ENCODE assay signal across 27 cellular contexts in the genomic region with DNA sequence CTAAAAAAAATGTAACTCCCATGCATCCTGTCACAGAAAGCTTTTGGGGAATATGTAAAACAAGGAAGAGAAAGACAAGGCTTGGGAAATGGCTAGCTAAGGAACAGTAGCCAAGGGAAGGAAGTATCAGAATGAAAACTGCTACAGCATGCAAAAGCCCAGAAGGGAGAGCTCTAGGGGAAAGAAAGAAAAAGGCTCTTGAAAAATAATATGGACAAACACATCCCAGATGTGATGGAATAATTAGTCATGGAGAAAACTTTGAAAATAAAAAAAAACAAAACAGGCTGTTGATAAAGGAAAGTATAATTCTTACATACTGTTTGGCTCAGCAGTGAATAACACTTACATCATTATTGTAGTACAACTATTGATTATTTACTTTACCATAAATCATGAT. TPM values are rescaled to one million over a fixed set of nuclear protein-coding genes. Genes with fewer than 3 reads are reported as not detected.
DNase-seq lines count a peak whose midpoint lies in the region; ATAC-seq and TF ChIP-seq lines count a peak whose summit lies in the region.
"Had no signal": no experiment of that assay in that cellular context is flagged by ENCODE, and none has a peak within 500 bp of the region (broad histone marks: within the 10 kb centered on the region; RNA-seq: fewer than 3 reads in every experiment).

No MANE protein-coding gene starts in this region.

- H4K20me1 ChIP-seq in GM23248 (ENCODE audit: insufficient read depth) (no peaks in the 10 kb centered on the region), MM.1S (ENCODE audit: insufficient read depth, low read length) (no peaks in the 10 kb centered on the region)

- H3K4me3 Mint-ChIP-seq in immature natural killer cell = no peak overlapping the region
- H3K4me3 Mint-ChIP-seq: activated CD8-positive, alpha-beta T cell treated with anti-CD3 and anti-CD28 coated beads for 36 hours; central memory CD8-positive, alpha-beta T cell; natural killer cell; stimulated activated naive CD8-positive, alpha-beta T cell treated with anti-CD3 and anti-CD28 coated beads, Interleukin-15, amount 100 ng/mL, for 72 hours had no signal

- H3K27ac ChIP-seq in GM23248 (no peak overlapping the region), brain microvascular endothelial cell (no peak overlapping the region), MM.1S (ENCODE audit: low read length) (no peak overlapping the region)
- H3K27ac ChIP-seq: A549, heart right ventricle, left lung, ovary, transverse colon had no signal

- in situ Hi-C loops in GM23248 (cut with MboI) (no loop called here), brain microvascular endothelial cell (cut with HindIII; ENCODE audit: low pct_ligation_motif_present, low sequenced_read_pairs) (no loop called here)

- no peak overlapping the region for H3K9ac ChIP-seq in GM23248
- no peak overlapping the region for H3K9ac ChIP-seq in MM.1S (ENCODE audit: low read length)

- H3K4me1 ChIP-seq in GM23248 (ENCODE audit: insufficient read depth) (peaks cover 9% of the 10 kb centered on the region; the same call in 1 of the 2 replicates), MM.1S (ENCODE audit: low read length) (no peaks in the 10 kb centered on the region)
- H3K4me1 ChIP-seq: A549, heart right ventricle, left lung, transverse colon had no signal

- H3K9me2 ChIP-seq in GM23248 (ENCODE audit: insufficient read depth) (no peaks in the 10 kb centered on the region), MM.1S (replicated peaks; ENCODE audit: insufficient read depth, low read length) (no peaks in the 10 kb centered on the region)

- H2AFZ ChIP-seq in GM23248 (peak overlapping the region; percentile 51), MM.1S (ENCODE audit: low read length) (no peak overlapping the region)

- no peak overlapping the region for H3K4me3 ChIP-seq in GM23248
- H3K4me3 ChIP-seq in brain microvascular endothelial cell (ENCODE audit: low read depth, low read length) = no peak overlapping the region
- H3K4me3 ChIP-seq in fibroblast of the aortic adventitia (ENCODE audit: low read depth, low read length) = no peak overlapping the region
- no peak overlapping the region for H3K4me3 ChIP-seq in MM.1S (ENCODE audit: low read length)
- H3K4me3 ChIP-seq: A549, heart right ventricle, left lung, ovary, transverse colon had no signal

- TF ChIP-seq CTCF in brain microvascular endothelial cell (IDR thresholded peaks at IDR 0.05; ENCODE audit: low read depth, low read length, missing control alignments) (peak; percentile 36), fibroblast of the aortic adventitia (IDR thresholded peaks at IDR 0.05; ENCODE audit: insufficient read depth, low read length) (peak; percentile 23), MM.1S (IDR thresholded peaks at IDR 0.05; ENCODE audit: low read length) (no peak)

- no peak overlapping the region for H3K4me2 ChIP-seq in GM23248 (ENCODE audit: unreplicated experiment)
- H3K4me2 ChIP-seq in MM.1S (ENCODE audit: low read depth, low read length) = no peak overlapping the region
- H3K4me2 ChIP-seq: A549 had no signal

- H3K9me3 ChIP-seq in GM23248 (ENCODE audit: low read depth) = no peaks in the 10 kb centered on the region
- H3K9me3 ChIP-seq in MM.1S (replicated peaks; ENCODE audit: insufficient read depth, low read length) = no peaks in the 10 kb centered on the region
- H3K9me3 ChIP-seq: ovary had no signal

- H3K4me1 Mint-ChIP-seq in immature natural killer cell = no peaks in the 10 kb centered on the region
- H3K4me1 Mint-ChIP-seq: central memory CD8-positive, alpha-beta T cell; natural killer cell; stimulated activated naive CD8-positive, alpha-beta T cell treated with anti-CD3 and anti-CD28 coated beads, Interleukin-15, amount 100 ng/mL, for 72 hours had no signal

- H3F3A ChIP-seq in GM23248 (ENCODE audit: insufficient read depth) (peaks cover 4% of the 10 kb centered on the region; the same call in 1 of the 2 replicates), MM.1S (ENCODE audit: insufficient read depth, low read length) (no peaks in the 10 kb centered on the region)

- H3K9me3 Mint-ChIP-seq in immature natural killer cell = peaks cover 0 to 7% (median 0%) of the 10 kb centered on the region in 6 donors

- H3K36me3 Mint-ChIP-seq in immature natural killer cell = peaks cover 0 to 4% (median 0%) of the 10 kb centered on the region in 3 donors
- H3K36me3 Mint-ChIP-seq: natural killer cell had no signal

- DNase-seq in AG08396 (ENCODE audit: low spot score) = peak; percentile 8
- DNase-seq in GM23248 = peak; percentile 59
- no peak for DNase-seq in brain microvascular endothelial cell
- DNase-seq in fibroblast of the aortic adventitia (ENCODE audit: low read depth) = peak; percentile 59
- DNase-seq in immature natural killer cell = no peak
- no peak for DNase-seq in DMS114 treated with DMSO at 0.1 percent for 48 hours (lab: John Stamatoyannopoulos, UW; ENCODE audit: unreplicated experiment)
- DNase-seq in MM.1S = no peak
- DNase-seq: activated CD4-positive, CD25-positive, alpha-beta regulatory T cell treated with anti-CD3 and anti-CD28 coated beads, Interleukin-2, amount 50 U/mL, for 72 hours; activated CD8-positive, alpha-beta T cell treated with anti-CD3 and anti-CD28 coated beads for 36 hours; activated T-cell treated with anti-CD3 and anti-CD28 coated beads, Interleukin-2, amount 50 U/mL, for 1 hour; amygdala; effector CD4-positive, alpha-beta T cell; heart right ventricle; left lung; natural killer cell; NCI-H1048; NCI-H187 treated with DMSO at 0.1 percent for 48 hours; NCI-H774; ovary; right cardiac atrium; stimulated activated naive CD8-positive, alpha-beta T cell treated with anti-CD3 and anti-CD28 coated beads, Interleukin-15, amount 100 ng/mL, for 72 hours; transverse colon had no signal

- no peaks in the 10 kb centered on the region; the same call in 1 of the 2 replicates for H3K36me3 ChIP-seq in GM23248 (ENCODE audit: low read depth)
- no peaks in the 10 kb centered on the region for H3K36me3 ChIP-seq in brain microvascular endothelial cell (replicated peaks)
- H3K36me3 ChIP-seq in MM.1S (replicated peaks; ENCODE audit: insufficient read depth, low read length) = no peaks in the 10 kb centered on the region
- H3K36me3 ChIP-seq: heart right ventricle, left lung, ovary, transverse colon had no signal

- peaks cover 2 to 7% (median 6%) of the 10 kb centered on the region in 3 donors for H3K27me3 Mint-ChIP-seq in immature natural killer cell (ENCODE audit: low read depth in 3 of 3)
- H3K27me3 Mint-ChIP-seq: central memory CD8-positive, alpha-beta T cell had no signal

- no peaks in the 10 kb centered on the region for H3K79me2 ChIP-seq in GM23248 (ENCODE audit: insufficient read depth)
- no peaks in the 10 kb centered on the region for H3K79me2 ChIP-seq in MM.1S (ENCODE audit: low read length)

- no peak for ATAC-seq in GM21717 (IDR thresholded peaks at IDR 0.05; ENCODE audit: unreplicated experiment)
- ATAC-seq: A549; activated CD8-positive, alpha-beta T cell treated with anti-CD3 and anti-CD28 coated beads for 36 hours; heart right ventricle; left lung; natural killer cell; right cardiac atrium; Right ventricle myocardium inferior; stimulated activated naive CD8-positive, alpha-beta T cell treated with anti-CD3 and anti-CD28 coated beads, Interleukin-15, amount 100 ng/mL, for 72 hours had no signal

- no peak overlapping the region for H3K27ac Mint-ChIP-seq in immature natural killer cell
- H3K27ac Mint-ChIP-seq: activated CD8-positive, alpha-beta T cell treated with anti-CD3 and anti-CD28 coated beads for 36 hours; natural killer cell; stimulated activated naive CD8-positive, alpha-beta T cell treated with anti-CD3 and anti-CD28 coated beads, Interleukin-15, amount 100 ng/mL, for 72 hours had no signal

- no peaks in the 10 kb centered on the region for H3K27me3 ChIP-seq in GM23248 (replicated peaks; ENCODE audit: insufficient read depth)
- no peaks in the 10 kb centered on the region for H3K27me3 ChIP-seq in brain microvascular endothelial cell (replicated peaks)
- H3K27me3 ChIP-seq in MM.1S (replicated peaks; ENCODE audit: insufficient read depth, low read length) = no peaks in the 10 kb centered on the region
- H3K27me3 ChIP-seq: heart right ventricle, left lung, ovary, transverse colon had no signal

RNA-seq across cellular contexts. Expression of gene VCAM1, which starts 47.9 kb away (rescaled TPM):
- total RNA-seq in GM23248 (2014; rRNA removed; shearing (Covaris generic)) = 1.4 and 3.8 TPM in 2 replicates
- polyA plus RNA-seq in GM23248 (2016; fragmentation: Nextera tagmentation; extraction: Ambion mirVana) = 3.0 and 3.2 TPM in 2 replicates
- total RNA-seq in fibroblast of the aortic adventitia (ENCODE audit: low replicate concordance) = 0.63 and 24.8 TPM in 2 replicates
- not detected for polyA plus RNA-seq in immature natural killer cell
- total RNA-seq: HT1080 had no signal

Comparison
In these comparisons a context has a peak if more than half of its experiments do, and no peak if none do; other contexts are left out.
1. DNase-seq: peak in AG08396 (single experiment), GM23248 (single experiment) and fibroblast of the aortic adventitia (single experiment); none in brain microvascular endothelial cell (single experiment), immature natural killer cell (0 of 3), DMS114 treated with DMSO at 0.1 percent for 48 hours (single experiment) and MM.1S (single experiment).